Comparison of ENCODE assay signal across 8 cellular contexts in the genomic region with DNA sequence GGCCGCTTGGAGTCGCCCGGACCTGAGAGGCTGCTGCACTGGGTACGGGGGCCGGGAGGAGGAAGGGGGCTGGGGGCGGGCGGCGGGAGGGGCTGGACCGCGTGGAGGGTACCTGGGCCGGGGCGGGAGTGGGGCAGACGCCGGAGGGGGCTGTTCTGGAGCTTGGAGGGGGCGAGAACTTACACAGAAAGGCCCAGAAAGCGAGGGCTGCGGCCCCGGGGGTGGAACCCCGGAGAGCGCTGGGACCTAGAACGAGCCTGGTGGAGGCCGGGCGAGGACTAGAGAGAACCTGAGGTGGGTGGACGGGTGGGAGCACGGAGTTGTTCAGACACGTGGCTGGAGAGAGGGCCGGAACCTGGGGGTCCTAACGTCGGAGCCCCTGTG. TPM values are rescaled to one million over a fixed set of nuclear protein-coding genes. Genes with fewer than 3 reads are reported as not detected.
DNase-seq lines count a peak whose midpoint lies in the region; ATAC-seq and TF ChIP-seq lines count a peak whose summit lies in the region.

No MANE protein-coding gene starts in this region.

- peaks cover 68% of the 10 kb centered on the region for H3K4me1 ChIP-seq in BLaER1

- TF ChIP-seq POLR2A in NB4 (IDR thresholded peaks at IDR 0.05; ENCODE audit: extremely low read depth, insufficient read length) = no peak

- H3K9me3 ChIP-seq in BLaER1 = no peaks in the 10 kb centered on the region

- H3K27ac ChIP-seq in BLaER1 = peak overlapping the region; percentile 92

- peaks cover 14% of the 10 kb centered on the region; the same call in 1 of the 2 replicates for H4K20me1 ChIP-seq in BLaER1

- no peak for TF ChIP-seq CTCF in NB4 (IDR thresholded peaks at IDR 0.05; ENCODE audit: low read depth, low read length)

- no peaks in the 10 kb centered on the region for H3K9me3 Mint-ChIP-seq in dendritic cell treated with granulocyte-macrophage colony-stimulating factor and Interleukin-4, amounts not matched to agents 40 ng/mL and 50 ng/mL, for 4 days
- H3K9me3 Mint-ChIP-seq in naive thymus-derived CD8-positive, alpha-beta T cell = no peaks in the 10 kb centered on the region

- peaks cover 54% of the 10 kb centered on the region for H3K36me3 Mint-ChIP-seq in dendritic cell treated with granulocyte-macrophage colony-stimulating factor and Interleukin-4, amounts not matched to agents 40 ng/mL and 50 ng/mL, for 4 days (ENCODE audit: low read depth)
- H3K36me3 Mint-ChIP-seq in naive thymus-derived CD8-positive, alpha-beta T cell = peaks cover 0 to 6% (median 2%) of the 10 kb centered on the region in 3 donors

- peaks cover 23% of the 10 kb centered on the region for H3K36me3 ChIP-seq in BLaER1

- intact Hi-C loops in dendritic cell treated with granulocyte-macrophage colony-stimulating factor and Interleukin-4, amounts not matched to agents 40 ng/mL and 50 ng/mL, for 4 days (cut with micrococcal nuclease) = no loop called here

- H3K4me3 Mint-ChIP-seq in dendritic cell treated with granulocyte-macrophage colony-stimulating factor and Interleukin-4, amounts not matched to agents 40 ng/mL and 50 ng/mL, for 4 days = peak overlapping the region; percentile 96
- H3K4me3 Mint-ChIP-seq in naive thymus-derived CD8-positive, alpha-beta T cell = peak overlapping the region; percentile 91 to 99 (median 94)

- POLR2A ChIA-PET in naive thymus-derived CD8-positive, alpha-beta T cell (lab: Charles Lee) = interaction anchor here (1.0 to 9.2 kb wide), 9 partner anchors 9 to 526 kb away, joined by 3 to 148 read pairs (median 8); partner anchors contain the start of genes FIZ1, PPP1R12C, U2AF2 and ZNF524

- peak overlapping the region; percentile 94 for H3K9ac ChIP-seq in BLaER1

- H3K27me3 Mint-ChIP-seq in dendritic cell treated with granulocyte-macrophage colony-stimulating factor and Interleukin-4, amounts not matched to agents 40 ng/mL and 50 ng/mL, for 4 days = peaks cover 2% of the 10 kb centered on the region
- no peaks in the 10 kb centered on the region for H3K27me3 Mint-ChIP-seq in naive thymus-derived CD8-positive, alpha-beta T cell

- no peak for ATAC-seq in naive thymus-derived CD8-positive, alpha-beta T cell
- ATAC-seq in HG03045 (IDR thresholded peaks at IDR 0.05; ENCODE audit: unreplicated experiment) (no peak), GM21717 (IDR thresholded peaks at IDR 0.05; ENCODE audit: unreplicated experiment) (no peak)

- H3K4me1 Mint-ChIP-seq in dendritic cell treated with granulocyte-macrophage colony-stimulating factor and Interleukin-4, amounts not matched to agents 40 ng/mL and 50 ng/mL, for 4 days (ENCODE audit: low read depth) = peaks cover 75% of the 10 kb centered on the region
- H3K4me1 Mint-ChIP-seq in naive thymus-derived CD8-positive, alpha-beta T cell = peaks cover 30 to 64% (median 62%) of the 10 kb centered on the region in 4 donors

- H3K4me3 ChIP-seq in BLaER1 (peak overlapping the region; percentile 89), NB4 (ENCODE audit: low read depth, low read length) (peak overlapping the region; percentile 78)

- H3K27ac Mint-ChIP-seq in dendritic cell treated with granulocyte-macrophage colony-stimulating factor and Interleukin-4, amounts not matched to agents 40 ng/mL and 50 ng/mL, for 4 days = peak overlapping the region; percentile 89
- H3K27ac Mint-ChIP-seq in naive thymus-derived CD8-positive, alpha-beta T cell = peak overlapping the region; percentile 94 to 99 (median 98)

- H3K27me3 ChIP-seq in BLaER1 = no peaks in the 10 kb centered on the region

- H3K4me2 ChIP-seq in BLaER1 = peak overlapping the region; percentile 98

- DNase-seq in NB4 (ENCODE audit: low read depth) (no peak), NCI-H1048 (lab: John Stamatoyannopoulos, UW) (no peak)
- DNase-seq in naive thymus-derived CD8-positive, alpha-beta T cell = peak in 1 of 10 donors; percentile 60
- no peak for DNase-seq in stimulated activated naive CD4-positive, alpha-beta T cell treated with Interleukin-2 at 50 U/mL for 16 hours (lab: John Stamatoyannopoulos, UW)

RNA-seq across cellular contexts. Expression of gene ZNF581, which starts 0.3 kb away (rescaled TPM):
- total RNA-seq in naive thymus-derived CD8-positive, alpha-beta T cell = 10 to 100 TPM; 33.8 to 36.3 TPM
- polyA plus RNA-seq in naive thymus-derived CD8-positive, alpha-beta T cell = 10 to 100 TPM; 21.2 to 35.9 (median 34.9) TPM

RNA-seq across cellular contexts. Expression of gene ZNF580, which starts 2.9 kb away (rescaled TPM):
- total RNA-seq in naive thymus-derived CD8-positive, alpha-beta T cell = 100 to 1,000 TPM; 110 to 111 TPM
- polyA plus RNA-seq in naive thymus-derived CD8-positive, alpha-beta T cell = 10 to 100 TPM; 15.3 to 21.7 (median 20.3) TPM

RNA-seq across cellular contexts. Expression of gene CCDC106, which starts 4.3 kb away (rescaled TPM):
- 1 to 10 TPM; 5.3 to 8.3 TPM for total RNA-seq in naive thymus-derived CD8-positive, alpha-beta T cell
- 1 to 10 TPM; 2.6 to 4.4 (median 4.3) TPM for polyA plus RNA-seq in naive thymus-derived CD8-positive, alpha-beta T cell

RNA-seq across cellular contexts. Expression of gene U2AF2, which starts 11.1 kb away (rescaled TPM):
- 100 to 1,000 TPM; 284 to 289 TPM for total RNA-seq in naive thymus-derived CD8-positive, alpha-beta T cell
- polyA plus RNA-seq in naive thymus-derived CD8-positive, alpha-beta T cell = 10 to 100 TPM in 1 of 3 donors, 1 to 10 TPM in 2; 6.6 to 10.6 (median 8.1) TPM

RNA-seq across cellular contexts. Expression of gene ZNF784, which starts 19.4 kb away (rescaled TPM):
- total RNA-seq in naive thymus-derived CD8-positive, alpha-beta T cell = 1 to 10 TPM; 8.1 to 9.2 TPM
- polyA plus RNA-seq in naive thymus-derived CD8-positive, alpha-beta T cell = 1 to 10 TPM in 2 of 3 donors, under 1 TPM in 1; 0.64 to 1.4 (median 1.1) TPM
